Comparison of ENCODE assay signal across 16 cellular contexts in genomic region chr9:28976684-28977083, GRCh38.
DNase-seq lines count a peak whose midpoint lies in the region; ATAC-seq and TF ChIP-seq lines count a peak whose summit lies in the region.
"Had no signal": no experiment of that assay in that cellular context is flagged by ENCODE, and none has a peak within 500 bp of the region (broad histone marks: within the 10 kb centered on the region; RNA-seq: fewer than 3 reads in every experiment).

No MANE protein-coding gene starts in this region.

- H3K4me1 ChIP-seq in A673 (ENCODE audit: insufficient read depth, low read length, poor library complexity, severe bottlenecking) (peaks cover 42% of the 10 kb centered on the region), upper lobe of left lung (no peaks in the 10 kb centered on the region)
- H3K4me1 ChIP-seq: A549 had no signal

- BruUV-seq in A673 (replicated peaks; lab: Mats Ljungman, UMichigan) = no TSS peak

- ATAC-seq in SK-N-SH treated with all-trans-retinoic acid at 6 μM for 48 hours = peak; percentile 78
- no peak for ATAC-seq in upper lobe of left lung (ENCODE audit: low FRiP score in 2 of 2)
- ATAC-seq: A549; CD8-positive, alpha-beta T cell; GM12878 had no signal

- H3K9me3 ChIP-seq in A673 (ENCODE audit: low read depth, low read length, poor library complexity, severe bottlenecking) = no peaks in the 10 kb centered on the region
- no peaks in the 10 kb centered on the region for H3K9me3 ChIP-seq in upper lobe of left lung
- H3K9me3 ChIP-seq: A549 had no signal

- TF ChIP-seq EP300 in upper lobe of left lung (IDR thresholded peaks at IDR 0.05) = no peak

- no peaks in the 10 kb centered on the region for H3K36me3 ChIP-seq in A673 (ENCODE audit: insufficient read depth, low read length, poor library complexity, severe bottlenecking)
- no peaks in the 10 kb centered on the region for H3K36me3 ChIP-seq in upper lobe of left lung
- H3K36me3 ChIP-seq: BLaER1 treated with 17β-estradiol and CSF1 and Interleukin-3, amounts not matched to agents 10 nM and 100 nM had no signal

- H3K4me3 ChIP-seq in A673 (ENCODE audit: low read depth, low read length, poor library complexity, severe bottlenecking) (no peak overlapping the region), upper lobe of left lung (no peak overlapping the region)
- H3K4me3 ChIP-seq: A549; BLaER1 treated with 17β-estradiol and CSF1 and Interleukin-3, amounts not matched to agents 10 nM and 100 nM; GM12878 had no signal

- intact Hi-C loops in A673 (cut with micrococcal nuclease; ENCODE audit: unreplicated experiment) = no loop called here

- H3K27me3 ChIP-seq in A673 (replicated peaks; ENCODE audit: insufficient read depth, low read depth, low read length, poor library complexity) (no peaks in the 10 kb centered on the region), upper lobe of left lung (no peaks in the 10 kb centered on the region)
- H3K27me3 ChIP-seq: BLaER1 treated with 17β-estradiol and CSF1 and Interleukin-3, amounts not matched to agents 10 nM and 100 nM had no signal

- CTCF ChIA-PET in A673 (lab: Charles Lee) = no interaction called here

- no peak for TF ChIP-seq POLR2A in upper lobe of left lung (IDR thresholded peaks at IDR 0.05)

- POLR2A ChIA-PET in A673 (lab: Charles Lee; ENCODE audit: low non-redundant PET) = no interaction called here

- H3K27ac ChIP-seq in A673 (ENCODE audit: low read depth, low read length, poor library complexity, severe bottlenecking) (peak overlapping the region; percentile 0), upper lobe of left lung (no peak overlapping the region)
- H3K27ac ChIP-seq: 22Rv1; A549; BLaER1 treated with 17β-estradiol and CSF1 and Interleukin-3, amounts not matched to agents 10 nM and 100 nM had no signal

- no peak for TF ChIP-seq CTCF in A673 (conservative IDR thresholded peaks at IDR 0.05; ENCODE audit: low read depth, low read length)
- no peak for TF ChIP-seq CTCF in upper lobe of left lung (IDR thresholded peaks at IDR 0.05)
- no peak for TF ChIP-seq CTCF in GM10266 (IDR thresholded peaks at IDR 0.05; ENCODE audit: control insufficient read depth, insufficient read depth, low read depth, missing control alignments)

- WGBS in upper lobe of left lung, 2 donors = 58 to 86% methylated on average over 1 of the region's 1 CpG

- DNase-seq in A673 (ENCODE audit: low spot score) (no peak), NCI-H1694 treated with DMSO at 0.1 percent for 48 hours (lab: John Stamatoyannopoulos, UW) (peak; percentile 19), superior temporal gyrus (ENCODE audit: extremely low spot score) (peak; percentile 32), upper lobe of left lung (no peak), inferior parietal cortex (ENCODE audit: extremely low spot score) (no peak), GM10266 (ENCODE audit: extremely low spot score) (no peak)
- DNase-seq: Calu3; CD8-positive, alpha-beta T cell; DMS79 treated with DMSO at 0.1 percent for 48 hours; GF-D8; H9 had no signal

TF ChIP-seq in SK-N-SH treated with all-trans-retinoic acid at 6 μM for 48 hours, 23 proteins besides CTCF, POLR2A, EP300 and RAD21:
- TF ChIP-seq TCF4 (CRISPR knock-in tag; IDR thresholded peaks at IDR 0.05; ENCODE audit: borderline replicate concordance) (no peak), ISL1 (CRISPR knock-in tag; IDR thresholded peaks at IDR 0.05) (0 out of 2 replicates have a peak, but pooled peaks have one; percentile 21)
TF ChIP-seq in SK-N-SH treated with all-trans-retinoic acid at 6 μM for 48 hours: peak in this region for 1.

Comparison
In these comparisons a context has a peak if more than half of its experiments do, and no peak if none do; other contexts are left out.
1. DNase-seq: peak in NCI-H1694 treated with DMSO at 0.1 percent for 48 hours (single experiment) and superior temporal gyrus (single experiment); none in A673 (single experiment), upper lobe of left lung (0 of 2), inferior parietal cortex (single experiment) and GM10266 (single experiment).